Comparison of ENCODE assay signal across 8 cellular contexts in genomic region chr22:20701680-20702136, GRCh38.
A peak's percentile ranks its signal among the peaks of the same experiment; 100 is the strongest.
DNase-seq lines count a peak whose midpoint lies in the region; ATAC-seq and TF ChIP-seq lines count a peak whose summit lies in the region.
"Not testable (repeated sequence)": the region's sequence is repeated elsewhere in the genome, so short reads cannot be mapped to it uniquely, and the experiment has no call there.

No MANE protein-coding gene starts in this region.

- H3K9me2 ChIP-seq in OCI-LY1 (ENCODE audit: low read depth, low read length): not testable (repeated sequence)

- H3K9ac ChIP-seq in OCI-LY1 (ENCODE audit: low read length) (peak overlapping the region; percentile 52; the same call in 1 of the 2 replicates), endodermal cell (ENCODE audit: extremely low read depth, low read length, poor library complexity, severe bottlenecking) (peak overlapping the region; percentile 2)

- H3K27me3 ChIP-seq in CD4-positive, CD25-positive, alpha-beta regulatory T cell (ENCODE audit: control insufficient read depth, insufficient read depth, low read length); OCI-LY1 (ENCODE audit: insufficient read depth, low read length): not testable (repeated sequence)
- H3K27me3 ChIP-seq in endodermal cell (ENCODE audit: control insufficient read depth, insufficient read depth, low read length, poor library complexity, severe bottlenecking): peaks cover 14% of the 10 kb centered on the region

- peak overlapping the region; percentile 20 to 100 (median 97) for H3K27ac Mint-ChIP-seq in CD4-positive, CD25-positive, alpha-beta regulatory T cell
- H3K27ac Mint-ChIP-seq in endodermal cell: not testable (repeated sequence)
- peak overlapping the region; percentile 98 for H3K27ac Mint-ChIP-seq in memory B cell

- not testable (repeated sequence) for H2AFZ ChIP-seq in OCI-LY1 (ENCODE audit: low read length)

- H3K36me3 Mint-ChIP-seq in CD4-positive, CD25-positive, alpha-beta regulatory T cell; endodermal cell (ENCODE audit: low read depth); memory B cell: not testable (repeated sequence)

- H3F3A ChIP-seq in OCI-LY1 (ENCODE audit: insufficient read depth, low read length): not testable (repeated sequence)

- not testable (repeated sequence) for ATAC-seq in CD4-positive, CD25-positive, alpha-beta regulatory T cell (ENCODE audit: low read depth in 2 of 2)
- ATAC-seq in GM21390 (IDR thresholded peaks at IDR 0.05; ENCODE audit: unreplicated experiment) (peak; percentile 5), HG03108 (IDR thresholded peaks at IDR 0.05; ENCODE audit: unreplicated experiment) (peak; percentile 5), memory B cell (ENCODE audit: low read depth) (peak; percentile 1)

- peaks cover 0 to 25% (median 15%) of the 10 kb centered on the region in 4 donors for H3K4me1 Mint-ChIP-seq in CD4-positive, CD25-positive, alpha-beta regulatory T cell
- not testable (repeated sequence) for H3K4me1 Mint-ChIP-seq in endodermal cell, memory B cell

- H3K27me3 Mint-ChIP-seq in CD4-positive, CD25-positive, alpha-beta regulatory T cell; memory B cell: not testable (repeated sequence)
- H3K27me3 Mint-ChIP-seq in endodermal cell (ENCODE audit: insufficient read depth): peaks cover 18% of the 10 kb centered on the region

- H3K79me2 ChIP-seq in OCI-LY1 (ENCODE audit: insufficient read depth, low read length): not testable (repeated sequence)

- H3K9me3 Mint-ChIP-seq in CD4-positive, CD25-positive, alpha-beta regulatory T cell; endodermal cell; memory B cell: not testable (repeated sequence)

- peak overlapping the region; percentile 94 to 100 (median 98) for H3K4me3 Mint-ChIP-seq in CD4-positive, CD25-positive, alpha-beta regulatory T cell
- H3K4me3 Mint-ChIP-seq in endodermal cell: peak overlapping the region; percentile 84
- H3K4me3 Mint-ChIP-seq in memory B cell: peak overlapping the region; percentile 99

- peak overlapping the region; percentile 61 for H3K4me2 ChIP-seq in OCI-LY1 (ENCODE audit: low read length)

- DNase-seq in CD4-positive, CD25-positive, alpha-beta regulatory T cell: peak in 1 of 3 donors; percentile 7
- DNase-seq in activated T-cell treated with anti-CD3 and anti-CD28 coated beads, Interleukin-2, amount 50 U/mL, for 48 hours: peak; percentile 38 to 45
- not testable (repeated sequence) for DNase-seq in endodermal cell; memory B cell (ENCODE audit: low spot score in 2 of 2)

- not testable (repeated sequence) for TF ChIP-seq CTCF in OCI-LY1 (IDR thresholded peaks at IDR 0.05; ENCODE audit: low read length); endodermal cell (conservative IDR thresholded peaks at IDR 0.05)

- H3K4me1 ChIP-seq in CD4-positive, CD25-positive, alpha-beta regulatory T cell (ENCODE audit: control insufficient read depth, insufficient read depth, low read length, poor library complexity, severe bottlenecking): peaks cover 18% of the 10 kb centered on the region
- H3K4me1 ChIP-seq in OCI-LY1 (ENCODE audit: insufficient read depth, low read length, severe bottlenecking): peaks cover 12% of the 10 kb centered on the region
- not testable (repeated sequence) for H3K4me1 ChIP-seq in endodermal cell (ENCODE audit: control insufficient read depth, insufficient read depth, low read length)

- H3K9me3 ChIP-seq in CD4-positive, CD25-positive, alpha-beta regulatory T cell (ENCODE audit: control insufficient read depth in 2 of 2, low read length in 2 of 2); OCI-LY1 (ENCODE audit: low read length); endodermal cell (ENCODE audit: control insufficient read depth, low read length): not testable (repeated sequence)

- H4K20me1 ChIP-seq in OCI-LY1 (ENCODE audit: insufficient read depth, low read length): not testable (repeated sequence)

- peak overlapping the region; percentile 33 for H3K27ac ChIP-seq in CD4-positive, CD25-positive, alpha-beta regulatory T cell (ENCODE audit: insufficient read depth, low read length, poor library complexity, severe bottlenecking)
- H3K27ac ChIP-seq in OCI-LY1 (ENCODE audit: low read depth, low read length, poor library complexity, severe bottlenecking); endodermal cell (ENCODE audit: low read depth, low read length): not testable (repeated sequence)
- peak overlapping the region in 10 of 21 experiments; percentile 31 to 89 (median 74) for H3K27ac ChIP-seq in skin epidermis

- WGBS in endodermal cell (ENCODE audit: insufficient coverage in 1 of 2, insufficient read length in 1 of 2), 2 experiments: 19% methylated on average over 12 of the region's 21 CpGs; no CpG with 5 or more reads in 1 of the 2 experiments

- not testable (repeated sequence) for H3K36me3 ChIP-seq in CD4-positive, CD25-positive, alpha-beta regulatory T cell (ENCODE audit: control insufficient read depth, insufficient read depth, low read length); OCI-LY1 (ENCODE audit: insufficient read depth, low read length); endodermal cell (ENCODE audit: control insufficient read depth, insufficient read depth, low read length)

- peak overlapping the region; percentile 76 for H3K4me3 ChIP-seq in CD4-positive, CD25-positive, alpha-beta regulatory T cell (ENCODE audit: low read depth, low read length)
- peak overlapping the region; percentile 63 for H3K4me3 ChIP-seq in OCI-LY1 (ENCODE audit: low read depth, low read length, poor library complexity, severe bottlenecking)
- H3K4me3 ChIP-seq in endodermal cell (ENCODE audit: low read length): peak overlapping the region; percentile 75
- H3K4me3 ChIP-seq in skin epidermis: peak overlapping the region; percentile 35 to 50 (median 44)
